Comparison of ENCODE assay signal across 34 cellular contexts in genomic region chr22:47762141-47762540, GRCh38.
DNase-seq lines count a peak whose midpoint lies in the region; ATAC-seq and TF ChIP-seq lines count a peak whose summit lies in the region.
"Had no signal": no experiment of that assay in that cellular context is flagged by ENCODE, and none has a peak within 500 bp of the region (broad histone marks: within the 10 kb centered on the region; RNA-seq: fewer than 3 reads in every experiment).

No MANE protein-coding gene starts in this region.

- no peak overlapping the region for H4K8ac ChIP-seq in mesendoderm (ENCODE audit: low read depth, low read length)
- no peak overlapping the region for H4K8ac ChIP-seq in mesenchymal stem cell (ENCODE audit: low read length)

- ATAC-seq in stimulated activated effector memory CD8-positive, alpha-beta T cell treated with anti-CD3 and anti-CD28 coated beads, Interleukin-12 subunit alpha, Interleukin-12 subunit beta, amount 100 ng/mL, for 72 hours: peak; percentile 32
- ATAC-seq in left ventricle myocardium superior: no peak
- ATAC-seq: A549; CD8-positive, alpha-beta T cell had no signal

- no peak overlapping the region for H4K5ac ChIP-seq in mesendoderm (ENCODE audit: low read length)

- H2BK5ac ChIP-seq in mesendoderm (ENCODE audit: low read length): no peak overlapping the region
- H2BK5ac ChIP-seq in mesenchymal stem cell (ENCODE audit: low read depth, low read length, poor library complexity, severe bottlenecking): no peak overlapping the region

- H3K14ac ChIP-seq in mesenchymal stem cell (ENCODE audit: low read length in 2 of 2): no peak overlapping the region

- H2BK120ac ChIP-seq in mesendoderm (ENCODE audit: low read depth, low read length): no peak overlapping the region
- no peak overlapping the region for H2BK120ac ChIP-seq in mesenchymal stem cell (ENCODE audit: low read depth, low read length)

- H3K4ac ChIP-seq in mesendoderm (ENCODE audit: low read depth, low read length) (no peak overlapping the region), mesenchymal stem cell (ENCODE audit: low read depth in 1 of 2, low read length in 2 of 2) (no peak overlapping the region)

- no peak overlapping the region for H2BK12ac ChIP-seq in mesenchymal stem cell (ENCODE audit: low read length in 2 of 2)

- H3K4me2 ChIP-seq in Karpas-422 (ENCODE audit: low read depth, low read length, poor library complexity, severe bottlenecking): peak overlapping the region; percentile 39
- no peak overlapping the region for H3K4me2 ChIP-seq in mesendoderm (ENCODE audit: low read length)
- H3K4me2 ChIP-seq in mesenchymal stem cell (ENCODE audit: low read length, poor library complexity, severe bottlenecking): no peak overlapping the region
- H3K4me2 ChIP-seq: A549; BLaER1; BLaER1 treated with 17β-estradiol and CSF1 and Interleukin-3, amounts not matched to agents 10 nM and 100 nM had no signal

- no peak for TF ChIP-seq POLR2A in esophagus muscularis mucosa (IDR thresholded peaks at IDR 0.05; ENCODE audit: low read depth)

- H3K23ac ChIP-seq in mesendoderm (ENCODE audit: low read length) (no peak overlapping the region), mesenchymal stem cell (ENCODE audit: low read length in 2 of 2) (no peak overlapping the region)

- H2BK15ac ChIP-seq in mesendoderm (replicated peaks; ENCODE audit: low read depth): no peak overlapping the region
- no peak overlapping the region for H2BK15ac ChIP-seq in mesenchymal stem cell (ENCODE audit: low read depth, poor library complexity, severe bottlenecking)

- H3K27ac ChIP-seq in Karpas-422 (ENCODE audit: low read length): no peak overlapping the region
- H3K27ac ChIP-seq in esophagus muscularis mucosa (replicated peaks in 1 of 4): no peak overlapping the region
- H3K27ac ChIP-seq in mesendoderm (ENCODE audit: low read depth, low read length): no peak overlapping the region
- no peak overlapping the region for H3K27ac ChIP-seq in mesenchymal stem cell (ENCODE audit: low read length, poor library complexity, severe bottlenecking)
- H3K27ac ChIP-seq: 22Rv1; A549; BLaER1; BLaER1 treated with 17β-estradiol and CSF1 and Interleukin-3, amounts not matched to agents 10 nM and 100 nM; C4-2B had no signal

- WGBS in esophagus muscularis mucosa: 92% methylated on average over 3 of the region's 3 CpGs
- WGBS in mesendoderm (ENCODE audit: extremely low coverage, insufficient coverage, low lambda C conversion rate): no CpG with 5 or more reads among the region's 3 CpGs
- WGBS in mesenchymal stem cell: 66% methylated on average over 3 of the region's 3 CpGs

- H3K79me1 ChIP-seq in mesendoderm (ENCODE audit: low read length): no peaks in the 10 kb centered on the region
- no peaks in the 10 kb centered on the region for H3K79me1 ChIP-seq in mesenchymal stem cell (replicated peaks; ENCODE audit: low read length, poor library complexity, severe bottlenecking)

- H4K20me1 ChIP-seq in Karpas-422 (ENCODE audit: insufficient read depth, low read depth, low read length): no peaks in the 10 kb centered on the region
- H4K20me1 ChIP-seq: BLaER1; BLaER1 treated with 17β-estradiol and CSF1 and Interleukin-3, amounts not matched to agents 10 nM and 100 nM had no signal

- H2AK5ac ChIP-seq in mesendoderm (ENCODE audit: low read length): peak overlapping the region; percentile 17
- H2AK5ac ChIP-seq in mesenchymal stem cell (ENCODE audit: low read length, severe bottlenecking): no peak overlapping the region

- H3K9ac ChIP-seq in Karpas-422 (ENCODE audit: low read length) (no peak overlapping the region), mesendoderm (ENCODE audit: low read length) (no peak overlapping the region), mesenchymal stem cell (ENCODE audit: low read length) (no peak overlapping the region)
- H3K9ac ChIP-seq: BLaER1; BLaER1 treated with 17β-estradiol and CSF1 and Interleukin-3, amounts not matched to agents 10 nM and 100 nM had no signal

- H3K4me1 ChIP-seq in Karpas-422 (ENCODE audit: low read length): peaks cover 32% of the 10 kb centered on the region
- no peaks in the 10 kb centered on the region for H3K4me1 ChIP-seq in esophagus muscularis mucosa
- H3K4me1 ChIP-seq in mesendoderm (ENCODE audit: control insufficient read depth, low read depth, low read length): no peaks in the 10 kb centered on the region
- no peaks in the 10 kb centered on the region for H3K4me1 ChIP-seq in mesenchymal stem cell (ENCODE audit: control insufficient read depth, insufficient read depth, low read depth, low read length)
- H3K4me1 ChIP-seq: A549; BE2C; BLaER1; BLaER1 treated with 17β-estradiol and CSF1 and Interleukin-3, amounts not matched to agents 10 nM and 100 nM; Caco-2 had no signal

- H3K9me3 ChIP-seq in Karpas-422 (ENCODE audit: low read length): no peaks in the 10 kb centered on the region
- no peaks in the 10 kb centered on the region for H3K9me3 ChIP-seq in esophagus muscularis mucosa
- peaks cover 8% of the 10 kb centered on the region for H3K9me3 ChIP-seq in mesenchymal stem cell (ENCODE audit: control insufficient read depth, low read length)
- H3K9me3 ChIP-seq: BE2C, BLaER1, Caco-2 had no signal

- no peaks in the 10 kb centered on the region for H3K4me1 Mint-ChIP-seq in stimulated activated effector memory CD8-positive, alpha-beta T cell treated with anti-CD3 and anti-CD28 coated beads, Interleukin-12 subunit alpha, Interleukin-12 subunit beta, amount 100 ng/mL, for 72 hours
- H3K4me1 Mint-ChIP-seq: B cell; CD14-positive monocyte; CD4-positive, alpha-beta memory T cell; CD4-positive, CD25-positive, alpha-beta regulatory T cell; CD8-positive, alpha-beta memory T cell had no signal

- TF ChIP-seq EP300 in esophagus muscularis mucosa (IDR thresholded peaks at IDR 0.05): no peak

- no peak for TF ChIP-seq CTCF in esophagus muscularis mucosa (IDR thresholded peaks at IDR 0.05)

- H3K27me3 ChIP-seq in Karpas-422 (ENCODE audit: low read length): no peaks in the 10 kb centered on the region
- H3K27me3 ChIP-seq in esophagus muscularis mucosa: peaks cover 0 to 52% (median 0%) of the 10 kb centered on the region in 4 donors
- no peaks in the 10 kb centered on the region for H3K27me3 ChIP-seq in mesendoderm (ENCODE audit: insufficient read depth, low read length, poor library complexity)
- H3K27me3 ChIP-seq in mesenchymal stem cell (ENCODE audit: control insufficient read depth in 1 of 2, insufficient read depth in 1 of 2, low read length in 2 of 2): no peaks in the 10 kb centered on the region
- H3K27me3 ChIP-seq: BE2C; BLaER1; BLaER1 treated with 17β-estradiol and CSF1 and Interleukin-3, amounts not matched to agents 10 nM and 100 nM had no signal

- H3K4me3 ChIP-seq in Karpas-422 (ENCODE audit: low read length): no peak overlapping the region
- H3K4me3 ChIP-seq in esophagus muscularis mucosa: no peak overlapping the region
- H3K4me3 ChIP-seq in mesendoderm (ENCODE audit: low read length): no peak overlapping the region
- no peak overlapping the region for H3K4me3 ChIP-seq in mesenchymal stem cell (ENCODE audit: insufficient read depth in 1 of 2, low read depth in 1 of 2, low read length in 2 of 2)
- H3K4me3 ChIP-seq: A549; BLaER1; BLaER1 treated with 17β-estradiol and CSF1 and Interleukin-3, amounts not matched to agents 10 nM and 100 nM had no signal

- no peak overlapping the region for H3K18ac ChIP-seq in mesendoderm (ENCODE audit: low read length)
- no peak overlapping the region for H3K18ac ChIP-seq in mesenchymal stem cell (ENCODE audit: low read depth in 1 of 2, low read length in 2 of 2)

- no peak overlapping the region for H4K91ac ChIP-seq in mesenchymal stem cell (ENCODE audit: low read length)

- H3K4me3 Mint-ChIP-seq in stimulated activated effector memory CD8-positive, alpha-beta T cell treated with anti-CD3 and anti-CD28 coated beads, Interleukin-12 subunit alpha, Interleukin-12 subunit beta, amount 100 ng/mL, for 72 hours: no peak overlapping the region
- H3K4me3 Mint-ChIP-seq: B cell; CD14-positive monocyte; CD4-positive, alpha-beta memory T cell; CD4-positive, alpha-beta T cell; CD4-positive, CD25-positive, alpha-beta regulatory T cell; CD8-positive, alpha-beta memory T cell; CD8-positive, alpha-beta T cell had no signal

- no peaks in the 10 kb centered on the region for H3K36me3 Mint-ChIP-seq in stimulated activated effector memory CD8-positive, alpha-beta T cell treated with anti-CD3 and anti-CD28 coated beads, Interleukin-12 subunit alpha, Interleukin-12 subunit beta, amount 100 ng/mL, for 72 hours
- H3K36me3 Mint-ChIP-seq: CD14-positive monocyte; CD4-positive, alpha-beta memory T cell; CD4-positive, CD25-positive, alpha-beta regulatory T cell; CD8-positive, alpha-beta T cell had no signal

- no peaks in the 10 kb centered on the region for H3K9me2 ChIP-seq in Karpas-422 (replicated peaks; ENCODE audit: insufficient read depth, low read length)

- intact Hi-C loops in esophagus muscularis mucosa (cut with DNase I) (no loop called here), left ventricle myocardium superior (cut with micrococcal nuclease) (no loop called here)

- no peak overlapping the region for H3K27ac Mint-ChIP-seq in stimulated activated effector memory CD8-positive, alpha-beta T cell treated with anti-CD3 and anti-CD28 coated beads, Interleukin-12 subunit alpha, Interleukin-12 subunit beta, amount 100 ng/mL, for 72 hours
- H3K27ac Mint-ChIP-seq: B cell; CD4-positive, alpha-beta T cell; CD4-positive, CD25-positive, alpha-beta regulatory T cell; CD8-positive, alpha-beta memory T cell; CD8-positive, alpha-beta T cell had no signal

- H2AFZ ChIP-seq in Karpas-422 (ENCODE audit: low read length) (no peak overlapping the region; the same call in 1 of the 2 replicates), mesenchymal stem cell (ENCODE audit: low read depth, low read length) (no peak overlapping the region)

- H3K36me3 ChIP-seq in Karpas-422 (ENCODE audit: insufficient read depth, low read length) (no peaks in the 10 kb centered on the region), esophagus muscularis mucosa (no peaks in the 10 kb centered on the region), mesendoderm (ENCODE audit: control insufficient read depth, insufficient read depth, low read length) (no peaks in the 10 kb centered on the region), mesenchymal stem cell (ENCODE audit: control insufficient read depth in 1 of 2, insufficient read depth in 2 of 2, low read depth in 1 of 2, low read length in 2 of 2) (no peaks in the 10 kb centered on the region)
- H3K36me3 ChIP-seq: BE2C; BLaER1; BLaER1 treated with 17β-estradiol and CSF1 and Interleukin-3, amounts not matched to agents 10 nM and 100 nM had no signal

- DNase-seq in Karpas-422 (no peak), esophagus muscularis mucosa (ENCODE audit: extremely low spot score) (peak; percentile 42), mesendoderm (no peak), mesenchymal stem cell (no peak), left ventricle myocardium superior (no peak), OCI-M2 (lab: John Stamatoyannopoulos, UW; ENCODE audit: unreplicated experiment) (no peak), DMS153 (lab: John Stamatoyannopoulos, UW) (no peak)
- no peak for DNase-seq in stimulated activated effector memory CD8-positive, alpha-beta T cell treated with anti-CD3 and anti-CD28 coated beads, Interleukin-12 subunit alpha, Interleukin-12 subunit beta, amount 100 ng/mL, for 72 hours (ENCODE audit: low spot score in 2 of 2)
- DNase-seq: 8988T; ACHN; AML-193; BE2C; C1 segment of cervical spinal cord; Caco-2; Calu3; CD4-positive, alpha-beta memory T cell; CD4-positive, alpha-beta T cell; CD4-positive, CD25-positive, alpha-beta regulatory T cell; CD8-positive, alpha-beta memory T cell; CD8-positive, alpha-beta T cell; COR-L47; DMS 273 treated with DMSO at 0.1 percent for 48 hours; DMS53; DMS79; DMS79 treated with DMSO at 0.1 percent for 48 hours; DND-41; EL had no signal

- H3K9me3 Mint-ChIP-seq in stimulated activated effector memory CD8-positive, alpha-beta T cell treated with anti-CD3 and anti-CD28 coated beads, Interleukin-12 subunit alpha, Interleukin-12 subunit beta, amount 100 ng/mL, for 72 hours: no peaks in the 10 kb centered on the region
- H3K9me3 Mint-ChIP-seq: CD4-positive, alpha-beta T cell; CD8-positive, alpha-beta T cell had no signal

- no peaks in the 10 kb centered on the region for H3K79me2 ChIP-seq in Karpas-422 (ENCODE audit: low read length)
- H3K79me2 ChIP-seq in mesendoderm (ENCODE audit: control insufficient read depth, insufficient read depth, low read length): no peaks in the 10 kb centered on the region

- H3K56ac ChIP-seq in mesendoderm (ENCODE audit: low read length): no peak overlapping the region
